1 cellular context compared by ENCODE assay signal in the genomic region with DNA sequence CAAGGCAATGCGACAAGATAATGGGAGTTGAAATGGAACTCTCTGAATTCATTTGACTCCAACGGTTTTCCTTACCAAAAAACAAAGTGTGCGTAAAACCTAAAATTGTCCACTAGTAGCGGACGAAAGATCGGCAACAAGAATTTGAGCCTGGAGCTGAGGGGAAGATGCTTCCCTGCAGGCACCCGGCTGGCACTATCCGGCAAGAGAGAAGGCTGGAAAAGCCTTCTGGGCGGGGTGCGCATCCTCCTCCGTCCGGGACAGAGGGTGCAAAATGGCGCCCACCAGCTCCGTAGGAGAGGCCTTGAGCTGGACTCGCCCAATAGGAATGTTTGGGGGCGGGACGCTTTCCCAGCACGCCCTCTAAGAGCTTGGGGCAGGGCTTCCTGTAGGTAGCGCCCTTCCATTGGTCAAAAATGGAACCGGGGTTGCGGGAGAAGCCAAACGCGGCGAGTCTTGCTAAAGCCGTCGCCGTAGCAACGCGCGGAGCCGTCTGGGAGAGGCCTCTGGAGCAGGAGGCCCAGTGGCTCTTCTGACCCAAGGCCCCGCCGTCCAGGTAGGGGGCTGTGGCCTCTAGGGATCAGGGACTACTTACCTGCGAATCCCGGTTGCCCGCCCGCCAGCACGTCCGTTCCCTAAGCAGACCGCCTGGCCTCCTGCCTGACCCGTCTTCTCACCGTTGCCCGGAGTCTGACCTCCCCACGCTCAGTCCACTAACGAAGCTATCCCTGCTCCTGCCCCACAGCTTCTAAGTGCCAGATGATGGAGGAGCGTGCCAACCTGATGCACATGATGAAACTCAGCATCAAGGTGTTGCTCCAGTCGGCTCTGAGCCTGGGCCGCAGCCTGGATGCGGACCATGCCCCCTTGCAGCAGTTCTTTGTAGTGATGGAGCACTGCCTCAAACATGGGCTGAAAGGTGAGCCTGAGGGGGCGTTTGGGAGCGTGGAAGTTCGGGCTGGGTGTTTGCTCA.
TF ChIP-seq lines count a peak whose summit lies in the region.

No MANE protein-coding gene starts in this region.

TF ChIP-seq in HEK293, 187 proteins besides CTCF, POLR2A, EP300 and RAD21 (continued from another document and continues in another):
- TF ChIP-seq ZNF704 (tag by site-specific recombination; IDR thresholded peaks at IDR 0.05) (no peak), ZBTB17 (tag by site-specific recombination; IDR thresholded peaks at IDR 0.05) (0 out of 2 replicates have a peak, but pooled peaks have one; percentile 42), ZNF560 (tag by site-specific recombination; IDR thresholded peaks at IDR 0.05; ENCODE audit: borderline replicate concordance) (no peak), HOXA7 (CRISPR knock-in tag; IDR thresholded peaks at IDR 0.05; ENCODE audit: borderline replicate concordance) (no peak), ZNF184 (tag by site-specific recombination; IDR thresholded peaks at IDR 0.05) (no peak), PBX3 (CRISPR knock-in tag; IDR thresholded peaks at IDR 0.05) (0 out of 2 replicates have a peak, but pooled peaks have one; percentile 34), ZNF692 (tag by site-specific recombination; IDR thresholded peaks at IDR 0.05) (no peak), ZNF843 (tag by site-specific recombination; IDR thresholded peaks at IDR 0.05) (peak; percentile 11; the same call in 1 of the 2 replicates), ZBTB7A (tag by site-specific recombination; IDR thresholded peaks at IDR 0.05; ENCODE audit: low read depth) (no peak), ZNF121 (tag by site-specific recombination; IDR thresholded peaks at IDR 0.05) (no peak), ZNF571 (tag by site-specific recombination; IDR thresholded peaks at IDR 0.05) (no peak), WT1 (tag by site-specific recombination; IDR thresholded peaks at IDR 0.05) (no peak), KLF7 (tag by site-specific recombination; IDR thresholded peaks at IDR 0.05; ENCODE audit: borderline replicate concordance) (no peak), EGR2 (tag by site-specific recombination; IDR thresholded peaks at IDR 0.05; ENCODE audit: low read depth) (peak; percentile 40; the same call in 1 of the 2 replicates), ZNF777 (tag by site-specific recombination; IDR thresholded peaks at IDR 0.05; ENCODE audit: borderline replicate concordance) (peak; percentile 82; the same call in 1 of the 2 replicates), RBAK (tag by site-specific recombination; IDR thresholded peaks at IDR 0.05) (no peak), ZNF629 (tag by site-specific recombination; IDR thresholded peaks at IDR 0.05) (no peak; the same call in 1 of the 2 replicates), ZNF830 (tag by site-specific recombination; IDR thresholded peaks at IDR 0.05; ENCODE audit: low read depth) (no peak), ZNF658 (tag by site-specific recombination; IDR thresholded peaks at IDR 0.05) (no peak), IKZF3 (tag by site-specific recombination; IDR thresholded peaks at IDR 0.05) (peak; percentile 89), SP3 (tag by site-specific recombination; IDR thresholded peaks at IDR 0.05) (peak; percentile 91), ZNF140 (tag by site-specific recombination; IDR thresholded peaks at IDR 0.05) (no peak), ZNF266 (tag by site-specific recombination; IDR thresholded peaks at IDR 0.05; ENCODE audit: low read depth) (no peak), ZBTB1 (tag by site-specific recombination; IDR thresholded peaks at IDR 0.05) (no peak), GLIS2 (tag by site-specific recombination; IDR thresholded peaks at IDR 0.05) (no peak), ZNF391 (tag by site-specific recombination; IDR thresholded peaks at IDR 0.05; ENCODE audit: borderline replicate concordance, low read depth) (no peak), GLI4 (tag by site-specific recombination; IDR thresholded peaks at IDR 0.05) (no peak), GFI1B (tag by site-specific recombination; IDR thresholded peaks at IDR 0.05) (no peak), ZNF221 (tag by site-specific recombination; IDR thresholded peaks at IDR 0.05; ENCODE audit: borderline replicate concordance) (no peak), MYNN (tag by site-specific recombination; IDR thresholded peaks at IDR 0.05; ENCODE audit: borderline replicate concordance) (peak; percentile 9; the same call in 1 of the 2 replicates), ZNF239 (tag by site-specific recombination; IDR thresholded peaks at IDR 0.05) (no peak), ZNF366 (tag by site-specific recombination; conservative IDR thresholded peaks at IDR 0.05) (peak; percentile 59), ZNF660 (tag by site-specific recombination; IDR thresholded peaks at IDR 0.05) (peak; percentile 41; the same call in 1 of the 2 replicates), ZBTB48 (tag by site-specific recombination; IDR thresholded peaks at IDR 0.05) (peak; percentile 97)
- TF ChIP-seq, protein P1, sequence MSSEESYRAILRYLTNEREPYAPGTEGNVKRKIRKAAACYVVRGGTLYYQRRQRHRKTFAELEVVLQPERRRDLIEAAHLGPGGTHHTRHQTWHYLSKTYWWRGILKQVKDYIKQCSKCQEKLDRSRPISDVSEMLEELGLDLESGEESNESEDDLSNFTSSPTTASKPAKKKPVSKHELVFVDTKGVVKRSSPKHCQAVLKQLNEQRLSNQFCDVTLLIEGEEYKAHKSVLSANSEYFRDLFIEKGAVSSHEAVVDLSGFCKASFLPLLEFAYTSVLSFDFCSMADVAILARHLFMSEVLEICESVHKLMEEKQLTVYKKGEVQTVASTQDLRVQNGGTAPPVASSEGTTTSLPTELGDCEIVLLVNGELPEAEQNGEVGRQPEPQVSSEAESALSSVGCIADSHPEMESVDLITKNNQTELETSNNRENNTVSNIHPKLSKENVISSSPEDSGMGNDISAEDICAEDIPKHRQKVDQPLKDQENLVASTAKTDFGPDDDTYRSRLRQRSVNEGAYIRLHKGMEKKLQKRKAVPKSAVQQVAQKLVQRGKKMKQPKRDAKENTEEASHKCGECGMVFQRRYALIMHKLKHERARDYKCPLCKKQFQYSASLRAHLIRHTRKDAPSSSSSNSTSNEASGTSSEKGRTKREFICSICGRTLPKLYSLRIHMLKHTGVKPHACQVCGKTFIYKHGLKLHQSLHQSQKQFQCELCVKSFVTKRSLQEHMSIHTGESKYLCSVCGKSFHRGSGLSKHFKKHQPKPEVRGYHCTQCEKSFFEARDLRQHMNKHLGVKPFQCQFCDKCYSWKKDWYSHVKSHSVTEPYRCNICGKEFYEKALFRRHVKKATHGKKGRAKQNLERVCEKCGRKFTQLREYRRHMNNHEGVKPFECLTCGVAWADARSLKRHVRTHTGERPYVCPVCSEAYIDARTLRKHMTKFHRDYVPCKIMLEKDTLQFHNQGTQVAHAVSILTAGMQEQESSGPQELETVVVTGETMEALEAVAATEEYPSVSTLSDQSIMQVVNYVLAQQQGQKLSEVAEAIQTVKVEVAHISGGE (tag by site-specific recombination; conservative IDR thresholded peaks at IDR 0.05; ENCODE audit: low read depth), result peak; percentile 44
- TF ChIP-seq, protein P2, sequence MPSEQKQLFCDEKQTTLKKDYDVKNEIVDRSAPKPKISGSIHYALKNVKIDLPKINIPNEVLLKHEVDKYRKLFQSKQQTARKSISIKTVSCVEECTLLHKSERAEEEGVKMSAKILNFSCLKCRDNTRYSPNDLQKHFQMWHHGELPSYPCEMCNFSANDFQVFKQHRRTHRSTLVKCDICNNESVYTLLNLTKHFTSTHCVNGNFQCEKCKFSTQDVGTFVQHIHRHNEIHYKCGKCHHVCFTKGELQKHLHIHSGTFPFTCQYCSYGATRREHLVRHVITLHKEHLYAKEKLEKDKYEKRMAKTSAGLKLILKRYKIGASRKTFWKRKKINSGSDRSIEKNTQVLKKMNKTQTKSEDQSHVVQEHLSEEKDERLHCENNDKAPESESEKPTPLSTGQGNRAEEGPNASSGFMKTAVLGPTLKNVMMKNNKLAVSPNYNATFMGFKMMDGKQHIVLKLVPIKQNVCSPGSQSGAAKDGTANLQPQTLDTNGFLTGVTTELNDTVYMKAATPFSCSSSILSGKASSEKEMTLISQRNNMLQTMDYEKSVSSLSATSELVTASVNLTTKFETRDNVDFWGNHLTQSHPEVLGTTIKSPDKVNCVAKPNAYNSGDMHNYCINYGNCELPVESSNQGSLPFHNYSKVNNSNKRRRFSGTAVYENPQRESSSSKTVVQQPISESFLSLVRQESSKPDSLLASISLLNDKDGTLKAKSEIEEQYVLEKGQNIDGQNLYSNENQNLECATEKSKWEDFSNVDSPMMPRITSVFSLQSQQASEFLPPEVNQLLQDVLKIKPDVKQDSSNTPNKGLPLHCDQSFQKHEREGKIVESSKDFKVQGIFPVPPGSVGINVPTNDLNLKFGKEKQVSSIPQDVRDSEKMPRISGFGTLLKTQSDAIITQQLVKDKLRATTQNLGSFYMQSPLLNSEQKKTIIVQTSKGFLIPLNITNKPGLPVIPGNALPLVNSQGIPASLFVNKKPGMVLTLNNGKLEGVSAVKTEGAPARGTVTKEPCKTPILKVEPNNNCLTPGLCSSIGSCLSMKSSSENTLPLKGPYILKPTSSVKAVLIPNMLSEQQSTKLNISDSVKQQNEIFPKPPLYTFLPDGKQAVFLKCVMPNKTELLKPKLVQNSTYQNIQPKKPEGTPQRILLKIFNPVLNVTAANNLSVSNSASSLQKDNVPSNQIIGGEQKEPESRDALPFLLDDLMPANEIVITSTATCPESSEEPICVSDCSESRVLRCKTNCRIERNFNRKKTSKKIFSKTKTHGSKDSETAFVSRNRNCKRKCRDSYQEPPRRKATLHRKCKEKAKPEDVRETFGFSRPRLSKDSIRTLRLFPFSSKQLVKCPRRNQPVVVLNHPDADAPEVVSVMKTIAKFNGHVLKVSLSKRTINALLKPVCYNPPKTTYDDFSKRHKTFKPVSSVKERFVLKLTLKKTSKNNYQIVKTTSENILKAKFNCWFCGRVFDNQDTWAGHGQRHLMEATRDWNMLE (tag by site-specific recombination; conservative IDR thresholded peaks at IDR 0.05; ENCODE audit: low read depth), result no peak
- TF ChIP-seq, protein P3, sequence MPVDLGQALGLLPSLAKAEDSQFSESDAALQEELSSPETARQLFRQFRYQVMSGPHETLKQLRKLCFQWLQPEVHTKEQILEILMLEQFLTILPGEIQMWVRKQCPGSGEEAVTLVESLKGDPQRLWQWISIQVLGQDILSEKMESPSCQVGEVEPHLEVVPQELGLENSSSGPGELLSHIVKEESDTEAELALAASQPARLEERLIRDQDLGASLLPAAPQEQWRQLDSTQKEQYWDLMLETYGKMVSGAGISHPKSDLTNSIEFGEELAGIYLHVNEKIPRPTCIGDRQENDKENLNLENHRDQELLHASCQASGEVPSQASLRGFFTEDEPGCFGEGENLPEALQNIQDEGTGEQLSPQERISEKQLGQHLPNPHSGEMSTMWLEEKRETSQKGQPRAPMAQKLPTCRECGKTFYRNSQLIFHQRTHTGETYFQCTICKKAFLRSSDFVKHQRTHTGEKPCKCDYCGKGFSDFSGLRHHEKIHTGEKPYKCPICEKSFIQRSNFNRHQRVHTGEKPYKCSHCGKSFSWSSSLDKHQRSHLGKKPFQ (tag by site-specific recombination; IDR thresholded peaks at IDR 0.05), result no peak
- TF ChIP-seq, protein P4, sequence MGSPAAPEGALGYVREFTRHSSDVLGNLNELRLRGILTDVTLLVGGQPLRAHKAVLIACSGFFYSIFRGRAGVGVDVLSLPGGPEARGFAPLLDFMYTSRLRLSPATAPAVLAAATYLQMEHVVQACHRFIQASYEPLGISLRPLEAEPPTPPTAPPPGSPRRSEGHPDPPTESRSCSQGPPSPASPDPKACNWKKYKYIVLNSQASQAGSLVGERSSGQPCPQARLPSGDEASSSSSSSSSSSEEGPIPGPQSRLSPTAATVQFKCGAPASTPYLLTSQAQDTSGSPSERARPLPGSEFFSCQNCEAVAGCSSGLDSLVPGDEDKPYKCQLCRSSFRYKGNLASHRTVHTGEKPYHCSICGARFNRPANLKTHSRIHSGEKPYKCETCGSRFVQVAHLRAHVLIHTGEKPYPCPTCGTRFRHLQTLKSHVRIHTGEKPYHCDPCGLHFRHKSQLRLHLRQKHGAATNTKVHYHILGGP (tag by site-specific recombination; IDR thresholded peaks at IDR 0.05), result no peak
- TF ChIP-seq, protein P5, sequence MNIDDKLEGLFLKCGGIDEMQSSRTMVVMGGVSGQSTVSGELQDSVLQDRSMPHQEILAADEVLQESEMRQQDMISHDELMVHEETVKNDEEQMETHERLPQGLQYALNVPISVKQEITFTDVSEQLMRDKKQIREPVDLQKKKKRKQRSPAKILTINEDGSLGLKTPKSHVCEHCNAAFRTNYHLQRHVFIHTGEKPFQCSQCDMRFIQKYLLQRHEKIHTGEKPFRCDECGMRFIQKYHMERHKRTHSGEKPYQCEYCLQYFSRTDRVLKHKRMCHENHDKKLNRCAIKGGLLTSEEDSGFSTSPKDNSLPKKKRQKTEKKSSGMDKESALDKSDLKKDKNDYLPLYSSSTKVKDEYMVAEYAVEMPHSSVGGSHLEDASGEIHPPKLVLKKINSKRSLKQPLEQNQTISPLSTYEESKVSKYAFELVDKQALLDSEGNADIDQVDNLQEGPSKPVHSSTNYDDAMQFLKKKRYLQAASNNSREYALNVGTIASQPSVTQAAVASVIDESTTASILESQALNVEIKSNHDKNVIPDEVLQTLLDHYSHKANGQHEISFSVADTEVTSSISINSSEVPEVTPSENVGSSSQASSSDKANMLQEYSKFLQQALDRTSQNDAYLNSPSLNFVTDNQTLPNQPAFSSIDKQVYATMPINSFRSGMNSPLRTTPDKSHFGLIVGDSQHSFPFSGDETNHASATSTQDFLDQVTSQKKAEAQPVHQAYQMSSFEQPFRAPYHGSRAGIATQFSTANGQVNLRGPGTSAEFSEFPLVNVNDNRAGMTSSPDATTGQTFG (tag by site-specific recombination; IDR thresholded peaks at IDR 0.05; ENCODE audit: borderline replicate concordance), result no peak
